Comparison of ENCODE assay signal across 21 cellular contexts in the genomic region with DNA sequence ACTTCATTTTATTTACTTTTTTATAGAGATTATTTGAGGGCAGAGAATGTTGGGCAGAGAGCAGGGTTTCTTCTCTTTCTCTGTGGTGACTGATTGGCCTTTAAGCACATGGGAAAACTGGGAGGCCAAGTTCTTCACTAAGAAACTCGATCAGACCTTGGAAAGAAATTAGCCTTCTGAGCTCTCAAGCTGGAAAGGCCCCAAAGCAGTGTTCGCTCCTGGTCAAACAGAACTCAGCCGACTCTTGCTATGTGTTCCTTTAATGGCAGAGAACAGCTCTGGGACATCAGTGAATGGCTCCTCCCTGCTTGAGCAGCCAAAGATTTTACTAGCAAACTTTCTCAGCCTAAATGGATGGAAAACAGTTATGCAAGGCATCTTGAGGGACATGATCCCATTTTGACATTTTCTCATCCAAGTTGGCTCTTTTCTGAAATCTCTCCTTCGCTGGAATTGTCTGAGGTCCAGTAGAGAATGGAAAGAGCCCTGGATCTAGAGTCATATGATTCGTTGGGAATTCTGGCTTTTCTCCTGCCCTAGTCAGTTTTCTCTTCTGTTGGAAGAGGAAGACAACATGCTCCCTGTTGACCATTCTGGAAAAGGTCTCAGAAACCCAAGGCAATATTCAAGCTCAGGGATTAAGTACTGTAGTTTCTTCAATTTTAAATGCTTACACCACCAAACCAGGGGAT.
"Had no signal": no experiment of that assay in that cellular context is flagged by ENCODE, and none has a peak within 500 bp of the region (broad histone marks: within the 10 kb centered on the region; RNA-seq: fewer than 3 reads in every experiment).

No MANE protein-coding gene starts in this region.

- H3K4me1 Mint-ChIP-seq: activated B cell treated with CpG ODN at 0.5 μM for 24 hours; activated CD4-positive, alpha-beta T cell treated with anti-CD3 and anti-CD28 coated beads for 36 hours; activated naive CD8-positive, alpha-beta T cell treated with anti-CD3 and anti-CD28 coated beads for 36 hours; natural killer cell had no signal

- H3K4me3 ChIP-seq: breast epithelium, colonic mucosa, dorsolateral prefrontal cortex, ovary, tibial nerve had no signal

- H3K27ac Mint-ChIP-seq: activated B cell treated with CpG ODN at 0.5 μM for 24 hours; activated CD4-positive, alpha-beta T cell treated with anti-CD3 and anti-CD28 coated beads for 36 hours; activated naive CD8-positive, alpha-beta T cell treated with anti-CD3 and anti-CD28 coated beads for 36 hours; effector memory CD8-positive, alpha-beta T cell; natural killer cell had no signal

- H3K4me3 Mint-ChIP-seq: activated B cell treated with CpG ODN at 0.5 μM for 24 hours; activated CD4-positive, alpha-beta T cell treated with anti-CD3 and anti-CD28 coated beads for 36 hours; activated naive CD8-positive, alpha-beta T cell treated with anti-CD3 and anti-CD28 coated beads for 36 hours; effector memory CD8-positive, alpha-beta T cell; natural killer cell had no signal

- ATAC-seq: activated CD4-positive, alpha-beta T cell treated with anti-CD3 and anti-CD28 coated beads for 36 hours; effector memory CD8-positive, alpha-beta T cell; esophagus mucosa; left lobe of liver; natural killer cell; stimulated activated naive CD8-positive, alpha-beta T cell treated with anti-CD3 and anti-CD28 coated beads, Interleukin-15, Interleukin-2, amounts not matched to agents 100 U/mL and 50 U/mL, for 24 hours had no signal

- H3K9me3 ChIP-seq: breast epithelium, colonic mucosa, ovary, tibial nerve had no signal

- H3K27ac ChIP-seq: breast epithelium, colonic mucosa, dorsolateral prefrontal cortex, ovary had no signal

- H3K27me3 ChIP-seq: breast epithelium, colonic mucosa, ovary, tibial nerve had no signal

- H3K36me3 Mint-ChIP-seq: natural killer cell had no signal

- DNase-seq: activated B cell treated with CpG ODN at 0.5 μM for 24 hours; activated CD4-positive, alpha-beta T cell treated with anti-CD3 and anti-CD28 coated beads for 36 hours; activated CD4-positive, alpha-beta T cell treated with anti-CD3 and anti-CD28 coated beads, Interleukin-2, amount 50 U/mL, for 48 hours; activated CD8-positive, alpha-beta memory T cell treated with anti-CD3 and anti-CD28 coated beads, Interleukin-2, amount 50 U/mL, for 48 hours; activated naive CD4-positive, alpha-beta T cell treated with Interleukin-2 at 50 U/mL for 16 hours; activated naive CD8-positive, alpha-beta T cell treated with anti-CD3 and anti-CD28 coated beads for 36 hours; activated T-cell treated with anti-CD3 and anti-CD28 coated beads, Interleukin-2, amount 50 U/mL, for 48 hours; colonic mucosa; dorsolateral prefrontal cortex; effector memory CD8-positive, alpha-beta T cell; kidney; midbrain; natural killer cell; ovary; stimulated activated CD4-positive, alpha-beta T cell treated with anti-CD3 and anti-CD28 coated beads, Interleukin-4, amount 100 ng/mL, for 4 hours; stimulated activated naive CD8-positive, alpha-beta T cell treated with anti-CD3 and anti-CD28 coated beads, Interleukin-15, Interleukin-2, amounts not matched to agents 100 U/mL and 50 U/mL, for 24 hours; T1000 had no signal

- H3K36me3 ChIP-seq: breast epithelium, colonic mucosa, ovary, tibial nerve had no signal

- H3K9me3 Mint-ChIP-seq: effector memory CD8-positive, alpha-beta T cell had no signal

- H3K27me3 Mint-ChIP-seq: activated B cell treated with CpG ODN at 0.5 μM for 24 hours; activated CD4-positive, alpha-beta T cell treated with anti-CD3 and anti-CD28 coated beads for 36 hours; activated naive CD8-positive, alpha-beta T cell treated with anti-CD3 and anti-CD28 coated beads for 36 hours; effector memory CD8-positive, alpha-beta T cell had no signal

- H3K4me1 ChIP-seq: breast epithelium, colonic mucosa, tibial nerve had no signal
